ENCODE assay signal across 11 cellular contexts in the genomic region with DNA sequence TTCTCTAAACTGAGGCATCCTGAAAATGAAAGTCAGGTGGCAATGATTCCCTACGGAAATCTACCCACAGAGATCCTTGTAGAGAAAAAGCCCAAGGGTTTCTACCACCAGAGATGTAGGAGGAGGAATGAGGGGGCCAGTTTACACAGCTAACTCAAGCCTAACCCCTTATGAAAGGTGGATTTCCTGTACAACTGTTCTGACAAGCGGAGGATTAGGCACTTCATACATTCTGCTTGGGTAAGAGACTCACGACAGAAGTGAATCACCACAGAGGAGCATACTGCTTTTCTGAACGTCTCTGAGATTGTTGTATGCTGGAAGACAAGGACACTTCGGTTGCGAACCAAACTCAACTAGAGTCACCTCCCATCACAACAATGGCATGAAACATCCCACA.
DNase-seq lines count a peak whose midpoint lies in the region; ATAC-seq and TF ChIP-seq lines count a peak whose summit lies in the region.
"Had no signal": no experiment of that assay in that cellular context is flagged by ENCODE, and none has a peak within 500 bp of the region (broad histone marks: within the 10 kb centered on the region; RNA-seq: fewer than 3 reads in every experiment).

No MANE protein-coding gene starts in this region.

- H3K27me3 ChIP-seq in right cardiac atrium (ENCODE audit: control insufficient read depth, insufficient read depth) (no peaks in the 10 kb centered on the region), osteoblast (ENCODE audit: insufficient read depth, low read length) (no peaks in the 10 kb centered on the region), vagina (no peaks in the 10 kb centered on the region)
- H3K27me3 ChIP-seq: BLaER1 treated with 17β-estradiol and CSF1 and Interleukin-3, amounts not matched to agents 10 nM and 100 nM had no signal

- H3K4me3 ChIP-seq in right cardiac atrium (ENCODE audit: low read length) = no peak overlapping the region
- H3K4me3 ChIP-seq in choroid plexus epithelial cell (ENCODE audit: low read depth, low read length) = no peak overlapping the region
- peak overlapping the region; percentile 2 for H3K4me3 ChIP-seq in osteoblast (ENCODE audit: insufficient read depth, low read length)
- no peak overlapping the region for H3K4me3 ChIP-seq in vagina
- H3K4me3 ChIP-seq: BLaER1 treated with 17β-estradiol and CSF1 and Interleukin-3, amounts not matched to agents 10 nM and 100 nM; K562 had no signal

- H3K9me3 ChIP-seq in right cardiac atrium (ENCODE audit: control insufficient read depth, low read length) (no peaks in the 10 kb centered on the region), osteoblast (ENCODE audit: low read depth, low read length) (no peaks in the 10 kb centered on the region), vagina (no peaks in the 10 kb centered on the region)
- H3K9me3 ChIP-seq: BLaER1 treated with 17β-estradiol and CSF1 and Interleukin-3, amounts not matched to agents 10 nM and 100 nM had no signal

- H4K20me1 ChIP-seq in osteoblast (ENCODE audit: insufficient read depth, low read length) = no peaks in the 10 kb centered on the region

- H3K4me1 ChIP-seq in right cardiac atrium (ENCODE audit: control insufficient read depth, insufficient read depth, low read length) (peaks cover 8% of the 10 kb centered on the region), osteoblast (ENCODE audit: insufficient read depth, low read length) (peaks cover 53% of the 10 kb centered on the region), vagina (peaks cover 54% of the 10 kb centered on the region)

- no peak for ATAC-seq in right cardiac atrium
- no peak for ATAC-seq in HG03045 (IDR thresholded peaks at IDR 0.05; ENCODE audit: unreplicated experiment)
- ATAC-seq: K562 had no signal

- no peak for TF ChIP-seq POLR2A in vagina (IDR thresholded peaks at IDR 0.05)

- peaks cover 16% of the 10 kb centered on the region for H3K79me2 ChIP-seq in osteoblast (ENCODE audit: insufficient read depth, low read length)

- TF ChIP-seq CTCF in choroid plexus epithelial cell (conservative IDR thresholded peaks at IDR 0.05; ENCODE audit: low read depth, low read length) (no peak), osteoblast (IDR thresholded peaks at IDR 0.05; ENCODE audit: extremely low read depth, low read depth, low read length) (no peak), vagina (IDR thresholded peaks at IDR 0.05) (no peak)

- H2AFZ ChIP-seq in osteoblast (ENCODE audit: low read length) = no peak overlapping the region

- peak overlapping the region; percentile 33 for H3K4me2 ChIP-seq in osteoblast (ENCODE audit: insufficient read depth, low read length)

- H3K27ac ChIP-seq in right cardiac atrium (ENCODE audit: low read length) (peak overlapping the region; percentile 64), osteoblast (ENCODE audit: low read depth, low read length) (peak overlapping the region; percentile 99), vagina (peak overlapping the region; percentile 60)
- H3K27ac ChIP-seq: BLaER1 treated with 17β-estradiol and CSF1 and Interleukin-3, amounts not matched to agents 10 nM and 100 nM had no signal

- H3K36me3 ChIP-seq in osteoblast (ENCODE audit: insufficient read depth, low read length) (peaks cover 6% of the 10 kb centered on the region), vagina (peaks cover 0 to 11% of the 10 kb centered on the region in 2 donors)

- DNase-seq in right cardiac atrium (no peak), cardiac septum (ENCODE audit: low spot score) (no peak), choroid plexus epithelial cell (ENCODE audit: low read depth) (peak; percentile 69), osteoblast (ENCODE audit: insufficient read length, low spot score, missing footprints) (no peak), vagina (ENCODE audit: extremely low spot score in 2 of 2) (no peak), retina (no peak)
- DNase-seq in stimulated activated CD4-positive, alpha-beta T cell treated with anti-CD3 and anti-CD28 coated beads, Interleukin-2, amount 100 ng/mL, for 48 hours = no peak
- DNase-seq: stimulated activated CD4-positive, alpha-beta T cell treated with anti-CD3 and anti-CD28 coated beads, Interleukin-1b, Interleukin-23, amount 100 ng/mL, for 48 hours had no signal

- intact Hi-C loops in right cardiac atrium (cut with DNase I) (loop anchor here in 1 of 4 donors (10.0 kb wide), 1 partner anchor 136 kb away; no protein-coding TSS in a partner anchor), cardiac septum (cut with DNase I) (no loop called here), vagina (cut with DNase I) (no loop called here)

- WGBS in right cardiac atrium = 66% methylated on average over 6 of the region's 6 CpGs
